ENCODE assay signal across 1 cellular context in the genomic region with DNA sequence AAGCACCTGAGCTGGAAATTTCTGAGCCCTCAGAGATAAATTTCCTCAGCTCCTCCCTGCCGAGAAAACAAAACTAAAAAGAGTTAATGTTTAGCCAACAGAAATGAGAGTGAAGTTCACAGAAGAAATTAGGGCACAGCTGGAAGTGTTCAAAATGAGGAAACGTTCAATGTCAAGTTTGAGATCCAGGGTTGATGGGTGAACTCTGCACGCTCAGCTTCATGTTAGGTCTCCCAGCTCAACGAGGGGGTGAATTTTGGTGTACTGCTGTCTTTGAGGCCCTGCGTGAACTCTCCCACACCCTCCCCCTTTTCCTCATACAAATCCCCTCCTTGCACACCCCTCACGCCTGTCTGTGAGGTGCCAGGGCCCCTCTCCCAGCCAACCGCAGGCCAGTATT.
TF ChIP-seq lines count a peak whose summit lies in the region.

No MANE protein-coding gene starts in this region.

TF ChIP-seq in A549, 52 proteins besides CTCF, POLR2A, EP300 and RAD21 (continued from another document):
- TF ChIP-seq, protein P1, sequence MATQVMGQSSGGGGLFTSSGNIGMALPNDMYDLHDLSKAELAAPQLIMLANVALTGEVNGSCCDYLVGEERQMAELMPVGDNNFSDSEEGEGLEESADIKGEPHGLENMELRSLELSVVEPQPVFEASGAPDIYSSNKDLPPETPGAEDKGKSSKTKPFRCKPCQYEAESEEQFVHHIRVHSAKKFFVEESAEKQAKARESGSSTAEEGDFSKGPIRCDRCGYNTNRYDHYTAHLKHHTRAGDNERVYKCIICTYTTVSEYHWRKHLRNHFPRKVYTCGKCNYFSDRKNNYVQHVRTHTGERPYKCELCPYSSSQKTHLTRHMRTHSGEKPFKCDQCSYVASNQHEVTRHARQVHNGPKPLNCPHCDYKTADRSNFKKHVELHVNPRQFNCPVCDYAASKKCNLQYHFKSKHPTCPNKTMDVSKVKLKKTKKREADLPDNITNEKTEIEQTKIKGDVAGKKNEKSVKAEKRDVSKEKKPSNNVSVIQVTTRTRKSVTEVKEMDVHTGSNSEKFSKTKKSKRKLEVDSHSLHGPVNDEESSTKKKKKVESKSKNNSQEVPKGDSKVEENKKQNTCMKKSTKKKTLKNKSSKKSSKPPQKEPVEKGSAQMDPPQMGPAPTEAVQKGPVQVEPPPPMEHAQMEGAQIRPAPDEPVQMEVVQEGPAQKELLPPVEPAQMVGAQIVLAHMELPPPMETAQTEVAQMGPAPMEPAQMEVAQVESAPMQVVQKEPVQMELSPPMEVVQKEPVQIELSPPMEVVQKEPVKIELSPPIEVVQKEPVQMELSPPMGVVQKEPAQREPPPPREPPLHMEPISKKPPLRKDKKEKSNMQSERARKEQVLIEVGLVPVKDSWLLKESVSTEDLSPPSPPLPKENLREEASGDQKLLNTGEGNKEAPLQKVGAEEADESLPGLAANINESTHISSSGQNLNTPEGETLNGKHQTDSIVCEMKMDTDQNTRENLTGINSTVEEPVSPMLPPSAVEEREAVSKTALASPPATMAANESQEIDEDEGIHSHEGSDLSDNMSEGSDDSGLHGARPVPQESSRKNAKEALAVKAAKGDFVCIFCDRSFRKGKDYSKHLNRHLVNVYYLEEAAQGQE (IDR thresholded peaks at IDR 0.05) = no peak
- TF ChIP-seq CHD4 (IDR thresholded peaks at IDR 0.05; ENCODE audit: borderline replicate concordance) (no peak), JUN (IDR thresholded peaks at IDR 0.05) (no peak), BHLHE40 (IDR thresholded peaks at IDR 0.05; ENCODE audit: low read depth, low read length) (no peak)
